In genomic region chr7:106054971-106055370, GRCh38 we compare ENCODE assay signal across 20 cellular contexts. TPM values are rescaled to one million over a fixed set of nuclear protein-coding genes. Genes with fewer than 3 reads are reported as not detected.
DNase-seq lines count a peak whose midpoint lies in the region; TF ChIP-seq lines count a peak whose summit lies in the region.
"Had no signal": no experiment of that assay in that cellular context is flagged by ENCODE, and none has a peak within 500 bp of the region (broad histone marks: within the 10 kb centered on the region; RNA-seq: fewer than 3 reads in every experiment).

No MANE protein-coding gene starts in this region.

- no peak overlapping the region for H3K9ac ChIP-seq in OCI-LY1 (ENCODE audit: low read length)
- H3K9ac ChIP-seq: GM23248 had no signal

- H3K4me1 ChIP-seq in OCI-LY1 (ENCODE audit: insufficient read depth, low read length, severe bottlenecking) (peaks cover 54% of the 10 kb centered on the region), suprapubic skin (peaks cover 53% of the 10 kb centered on the region)
- H3K4me1 ChIP-seq: A549, SJSA1 had no signal

- H3K9me3 ChIP-seq in OCI-LY1 (ENCODE audit: low read length) (peaks cover 4% of the 10 kb centered on the region), suprapubic skin (no peaks in the 10 kb centered on the region)
- H3K9me3 ChIP-seq: A549, SJSA1 had no signal

- no peak overlapping the region for H3K4me3 Mint-ChIP-seq in IgD-negative memory B cell
- H3K4me3 Mint-ChIP-seq: B cell had no signal

- peak overlapping the region; percentile 2 for H3K27ac ChIP-seq in OCI-LY1 (ENCODE audit: low read depth, low read length, poor library complexity, severe bottlenecking)
- no peak overlapping the region for H3K27ac ChIP-seq in suprapubic skin
- H3K27ac ChIP-seq: A549, GM23248, SJSA1 had no signal

- H3K4me3 ChIP-seq in OCI-LY1 (ENCODE audit: low read depth, low read length, poor library complexity, severe bottlenecking): no peak overlapping the region
- H3K4me3 ChIP-seq in suprapubic skin: no peak overlapping the region
- H3K4me3 ChIP-seq: A549, GM23248, SJSA1 had no signal

- peaks cover 3% of the 10 kb centered on the region for H3K36me3 Mint-ChIP-seq in IgD-negative memory B cell
- H3K36me3 Mint-ChIP-seq: CD14-positive monocyte had no signal

- TF ChIP-seq EP300 in suprapubic skin (IDR thresholded peaks at IDR 0.05): no peak

- TF ChIP-seq CTCF in OCI-LY1 (IDR thresholded peaks at IDR 0.05; ENCODE audit: low read length) (no peak), suprapubic skin (IDR thresholded peaks at IDR 0.05) (no peak)

- no peak overlapping the region for H2AFZ ChIP-seq in OCI-LY1 (ENCODE audit: low read length)
- H2AFZ ChIP-seq: GM23248 had no signal

- no peaks in the 10 kb centered on the region for H3K9me2 ChIP-seq in OCI-LY1 (ENCODE audit: low read depth, low read length)

- H3K4me2 ChIP-seq in OCI-LY1 (ENCODE audit: low read length): no peak overlapping the region
- H3K4me2 ChIP-seq: A549 had no signal

- H3K27ac Mint-ChIP-seq in IgD-negative memory B cell: peak overlapping the region in 2 of 3 donors; percentile 16 to 54
- H3K27ac Mint-ChIP-seq: CD14-positive monocyte had no signal

- H3K4me1 Mint-ChIP-seq in IgD-negative memory B cell: peaks cover 23 to 40% (median 36%) of the 10 kb centered on the region in 3 donors

- no peaks in the 10 kb centered on the region for H3K9me3 Mint-ChIP-seq in IgD-negative memory B cell
- H3K9me3 Mint-ChIP-seq: CD14-positive monocyte had no signal

- no peak for TF ChIP-seq POLR2A in suprapubic skin (IDR thresholded peaks at IDR 0.05)

- peaks cover 22% of the 10 kb centered on the region for H3F3A ChIP-seq in OCI-LY1 (ENCODE audit: insufficient read depth, low read length)

- H3K27me3 ChIP-seq in OCI-LY1 (ENCODE audit: insufficient read depth, low read length) (no peaks in the 10 kb centered on the region; the same call in 1 of the 2 replicates), suprapubic skin (no peaks in the 10 kb centered on the region)

- peaks cover 14% of the 10 kb centered on the region; the same call in 1 of the 2 replicates for H3K36me3 ChIP-seq in OCI-LY1 (ENCODE audit: insufficient read depth, low read length)
- H3K36me3 ChIP-seq in suprapubic skin: no peaks in the 10 kb centered on the region
- H3K36me3 ChIP-seq: SJSA1 had no signal

- 93% methylated on average over 4 of the region's 4 CpGs for WGBS in suprapubic skin

- no peaks in the 10 kb centered on the region for H3K27me3 Mint-ChIP-seq in IgD-negative memory B cell
- H3K27me3 Mint-ChIP-seq: B cell had no signal

- no peaks in the 10 kb centered on the region for H3K79me2 ChIP-seq in OCI-LY1 (ENCODE audit: insufficient read depth, low read length)

- DNase-seq in DMS 273 treated with DMSO at 0.1 percent for 48 hours (lab: John Stamatoyannopoulos, UW): peak; percentile 94
- peak; percentile 66 for DNase-seq in cerebellar cortex (ENCODE audit: low spot score)
- DNase-seq in kidney glomerular epithelial cell (lab: John Stamatoyannopoulos, UW): no peak
- DNase-seq in activated effector memory CD4-positive, alpha-beta T cell treated with anti-CD3 and anti-CD28 coated beads, Interleukin-2, amount 50 U/mL, for 16 hours: no peak
- DNase-seq in suprapubic skin (ENCODE audit: low spot score in 2 of 2): no peak
- DNase-seq in activated CD8-positive, alpha-beta memory T cell treated with anti-CD3 and anti-CD28 coated beads for 24 hours: no peak
- DNase-seq: DMS79 treated with DMSO at 0.1 percent for 48 hours, GM23248, KBM-7, NCI-H1092, NCI-H146, NCI-H2029, NCI-H2171, NCI-H774 had no signal

- H4K20me1 ChIP-seq in OCI-LY1 (ENCODE audit: insufficient read depth, low read length): no peaks in the 10 kb centered on the region

RNA-seq across cellular contexts. Expression of gene SYPL1, which starts 57.1 kb away (rescaled TPM):
- 200 TPM for polyA plus RNA-seq in IgD-negative memory B cell
- 100 to 1,000 TPM in 2 of 4 donors, 10 to 100 TPM in 2; 71.3 to 115 (median 99.3) TPM for total RNA-seq in suprapubic skin

Comparison
In these comparisons a context has a peak if more than half of its experiments do, and no peak if none do; other contexts are left out.
1. DNase-seq: peak in DMS 273 treated with DMSO at 0.1 percent for 48 hours (single experiment) and cerebellar cortex (single experiment); none in kidney glomerular epithelial cell (single experiment), activated effector memory CD4-positive, alpha-beta T cell treated with anti-CD3 and anti-CD28 coated beads, Interleukin-2, amount 50 U/mL, for 16 hours (single experiment), suprapubic skin (0 of 2) and activated CD8-positive, alpha-beta memory T cell treated with anti-CD3 and anti-CD28 coated beads for 24 hours (single experiment).